Comparison of ENCODE assay signal across 16 cellular contexts in genomic region chr7:80087051-80087767, GRCh38. TPM values are rescaled to one million over a fixed set of nuclear protein-coding genes. Genes with fewer than 3 reads are reported as not detected.
DNase-seq lines count a peak whose midpoint lies in the region; ATAC-seq and TF ChIP-seq lines count a peak whose summit lies in the region.
"Had no signal": no experiment of that assay in that cellular context is flagged by ENCODE, and none has a peak within 500 bp of the region (broad histone marks: within the 10 kb centered on the region; RNA-seq: fewer than 3 reads in every experiment).

No MANE protein-coding gene starts in this region.

- H3K4me2 ChIP-seq in SK-N-SH, result peak overlapping the region; percentile 17; the same call in 1 of the 2 replicates
- H3K4me2 ChIP-seq: KMS-11 had no signal

- no peak for ATAC-seq in activated CD8-positive, alpha-beta T cell treated with anti-CD3 and anti-CD28 coated beads for 36 hours
- ATAC-seq: natural killer cell had no signal

- H3K36me3 Mint-ChIP-seq in activated CD8-positive, alpha-beta T cell treated with anti-CD3 and anti-CD28 coated beads for 36 hours (ENCODE audit: low read depth), result no peaks in the 10 kb centered on the region
- H3K36me3 Mint-ChIP-seq: natural killer cell had no signal

- no peaks in the 10 kb centered on the region for H4K20me1 ChIP-seq in SK-N-SH (ENCODE audit: insufficient read depth)

- H3K9me3 Mint-ChIP-seq in activated CD8-positive, alpha-beta T cell treated with anti-CD3 and anti-CD28 coated beads for 36 hours, result no peaks in the 10 kb centered on the region
- H3K9me3 Mint-ChIP-seq: central memory CD8-positive, alpha-beta T cell; natural killer cell; T-helper 1 cell treated with Interleukin-12 subunit alpha and Interleukin-12 subunit beta and Interleukin-4 antibody, amounts not matched to agents 30 μg/mL and 1 μg/mL, for 36 hours had no signal

- H3K4me3 ChIP-seq in SK-N-SH (ENCODE audit: low read depth in 2 of 2, low read length in 1 of 2), result no peak overlapping the region

- POLR2A ChIA-PET in SK-N-SH (lab: Yijun Ruan, JAX), result no interaction called here
- POLR2A ChIA-PET in activated CD8-positive, alpha-beta T cell treated with anti-CD3 and anti-CD28 coated beads for 36 hours (lab: Charles Lee), result no interaction called here

- 0 out of 2 replicates have a peak overlapping the region, but pooled peaks have one; percentile 32 for H2AFZ ChIP-seq in SK-N-SH (ENCODE audit: low read depth)

- no peaks in the 10 kb centered on the region for H3K27me3 ChIP-seq in SK-N-SH (ENCODE audit: insufficient read depth)

- H3K79me2 ChIP-seq in SK-N-SH (ENCODE audit: insufficient read depth), result no peaks in the 10 kb centered on the region

- no peaks in the 10 kb centered on the region for H3K9me2 ChIP-seq in SK-N-SH

- H3K27ac Mint-ChIP-seq in activated CD8-positive, alpha-beta T cell treated with anti-CD3 and anti-CD28 coated beads for 36 hours, result no peak overlapping the region
- H3K27ac Mint-ChIP-seq: natural killer cell; T-helper 1 cell treated with Interleukin-12 subunit alpha and Interleukin-12 subunit beta and Interleukin-4 antibody, amounts not matched to agents 30 μg/mL and 1 μg/mL, for 36 hours had no signal

- WGBS in SK-N-SH (ENCODE audit: low lambda C conversion rate), result 85% methylated on average over 11 of the region's 11 CpGs

- peak; percentile 36 for DNase-seq in ELR (ENCODE audit: low read depth)
- no peak for DNase-seq in SK-N-SH
- DNase-seq in fibroblast of the conjunctiva (ENCODE audit: low read depth), result peak; percentile 57
- peak; percentile 48 for DNase-seq in renal cortical epithelial cell (ENCODE audit: low read depth)
- no peak for DNase-seq in stimulated activated CD4-positive, alpha-beta T cell treated with anti-CD3 and anti-CD28 coated beads, Interleukin-4, amount 100 ng/mL, for 24 hours
- no peak for DNase-seq in activated CD8-positive, alpha-beta T cell treated with anti-CD3 and anti-CD28 coated beads for 36 hours
- DNase-seq in stimulated activated CD4-positive, alpha-beta T cell treated with anti-CD3 and anti-CD28 coated beads, Interleukin-2, amount 100 ng/mL, for 24 hours, result no peak
- DNase-seq in DMS79 (lab: John Stamatoyannopoulos, UW), result no peak
- DNase-seq: activated CD4-positive, alpha-beta T cell treated with anti-CD3 and anti-CD28 coated beads, Interleukin-2, amount 50 U/mL, for 1 hour; activated gamma-delta T cell; natural killer cell; NCI-H2029 had no signal

- no peaks in the 10 kb centered on the region for H3K36me3 ChIP-seq in SK-N-SH (replicated peaks in 1 of 2; ENCODE audit: control insufficient read depth in 1 of 2, insufficient read depth in 2 of 2, low read length in 1 of 2)

- H3K4me1 Mint-ChIP-seq in activated CD8-positive, alpha-beta T cell treated with anti-CD3 and anti-CD28 coated beads for 36 hours (ENCODE audit: low read depth), result no peaks in the 10 kb centered on the region
- H3K4me1 Mint-ChIP-seq: central memory CD8-positive, alpha-beta T cell; natural killer cell had no signal

- H3K9ac ChIP-seq in SK-N-SH, result no peak overlapping the region
- H3K9ac ChIP-seq: KMS-11 had no signal

- no peak overlapping the region for H3K4me3 Mint-ChIP-seq in activated CD8-positive, alpha-beta T cell treated with anti-CD3 and anti-CD28 coated beads for 36 hours
- H3K4me3 Mint-ChIP-seq: central memory CD8-positive, alpha-beta T cell; natural killer cell; T-helper 1 cell treated with Interleukin-12 subunit alpha and Interleukin-12 subunit beta and Interleukin-4 antibody, amounts not matched to agents 30 μg/mL and 1 μg/mL, for 36 hours had no signal

- no peak for TF ChIP-seq CTCF in SK-N-SH (IDR thresholded peaks at IDR 0.05)
- TF ChIP-seq CTCF in activated CD8-positive, alpha-beta T cell treated with anti-CD3 and anti-CD28 coated beads for 36 hours (IDR thresholded peaks at IDR 0.05), result no peak

- no peaks in the 10 kb centered on the region for H3F3A ChIP-seq in SK-N-SH (replicated peaks; ENCODE audit: insufficient read depth)

- H3K27ac ChIP-seq in SK-N-SH (ENCODE audit: low read depth in 2 of 2, low read length in 1 of 2), result peak overlapping the region; percentile 21 to 80; a peak in 2 of 4 replicates
- H3K27ac ChIP-seq: C4-2B, KMS-11 had no signal

- peaks cover 4 to 14% of the 10 kb centered on the region in 2 experiments; a peak in 2 of 4 replicates for H3K4me1 ChIP-seq in SK-N-SH (ENCODE audit: control insufficient read depth in 1 of 2, insufficient read depth in 2 of 2, low read depth in 1 of 2, low read length in 1 of 2)

- H3K27me3 Mint-ChIP-seq in activated CD8-positive, alpha-beta T cell treated with anti-CD3 and anti-CD28 coated beads for 36 hours, result no peaks in the 10 kb centered on the region
- H3K27me3 Mint-ChIP-seq: central memory CD8-positive, alpha-beta T cell had no signal

- no peaks in the 10 kb centered on the region for H3K9me3 ChIP-seq in SK-N-SH

- no peak for TF ChIP-seq RAD21 in SK-N-SH (IDR thresholded peaks at IDR 0.05; ENCODE audit: low read length)

- TF ChIP-seq EP300 in SK-N-SH (IDR thresholded peaks at IDR 0.05; ENCODE audit: borderline replicate concordance in 1 of 2, low read depth in 1 of 2, low read length in 1 of 2), result no peak

- intact Hi-C loops in activated CD8-positive, alpha-beta T cell treated with anti-CD3 and anti-CD28 coated beads for 36 hours (cut with micrococcal nuclease), result no loop called here

- CTCF ChIA-PET in SK-N-SH (lab: Yijun Ruan, JAX), result interaction anchor here (0.9 to 4.0 kb wide), 8 partner anchors 8 to 790 kb away, joined by 3 to 15 read pairs (median 6); partner anchors contain the start of gene GNAI1
- CTCF ChIA-PET in activated CD8-positive, alpha-beta T cell treated with anti-CD3 and anti-CD28 coated beads for 36 hours (lab: Charles Lee), result interaction anchor here (0.5 to 3.5 kb wide), 2 partner anchors 12 to 27 kb away, joined by 3 to 14 read pairs; no protein-coding TSS in a partner anchor

TF ChIP-seq in SK-N-SH, 30 proteins besides CTCF, POLR2A, EP300 and RAD21 (continues in another document):
- no peak for TF ChIP-seq FOSL2 (IDR thresholded peaks at IDR 0.05; ENCODE audit: borderline replicate concordance, low read depth)
- TF ChIP-seq NFIC (IDR thresholded peaks at IDR 0.05; ENCODE audit: borderline replicate concordance), result peak; percentile 64; the same call in 1 of the 2 replicates
- no peak for TF ChIP-seq GATA2 (CRISPR knock-in tag; IDR thresholded peaks at IDR 0.05)
- TF ChIP-seq RFX5 (IDR thresholded peaks at IDR 0.05; ENCODE audit: low read length), result no peak
- TF ChIP-seq NRF1 (IDR thresholded peaks at IDR 0.05; ENCODE audit: low read depth, low read length), result no peak
- no peak for TF ChIP-seq GABPA (IDR thresholded peaks at IDR 0.05; ENCODE audit: low read depth)
- no peak for TF ChIP-seq IRF3 (IDR thresholded peaks at IDR 0.05; ENCODE audit: low read depth, low read length)
- no peak for TF ChIP-seq PBX3 (IDR thresholded peaks at IDR 0.05)
- TF ChIP-seq SIN3A (IDR thresholded peaks at IDR 0.05; ENCODE audit: borderline replicate concordance, low read depth, low read length), result no peak
- TF ChIP-seq SMC3 (IDR thresholded peaks at IDR 0.05; ENCODE audit: low read depth, low read length), result no peak
- no peak for TF ChIP-seq YY1 (IDR thresholded peaks at IDR 0.05; ENCODE audit: low read depth)
- TF ChIP-seq FOXJ3 (CRISPR knock-in tag; IDR thresholded peaks at IDR 0.05), result no peak
- TF ChIP-seq JUND (IDR thresholded peaks at IDR 0.05), result no peak; the same call in 1 of the 2 replicates
- TF ChIP-seq USF1 (IDR thresholded peaks at IDR 0.05; ENCODE audit: borderline replicate concordance, low read depth), result no peak
- TF ChIP-seq MAX (IDR thresholded peaks at IDR 0.05; ENCODE audit: low read depth), result no peak
- TF ChIP-seq USF2 (IDR thresholded peaks at IDR 0.05; ENCODE audit: borderline replicate concordance, low read depth, low read length), result no peak

RNA-seq across cellular contexts. Expression of gene GNAI1, which starts 47.4 kb away (rescaled TPM):
- 67.4 and 69.1 TPM in 2 replicates for polyA plus RNA-seq in SK-N-SH (2012; rRNA removed)
- 81.2 and 125 TPM in 2 replicates for polyA plus RNA-seq in SK-N-SH (2012; cell fraction: cytosol; rRNA removed)
- 24.5 and 39.9 TPM in 2 replicates for polyA plus RNA-seq in SK-N-SH (2012; cell fraction: nucleus; rRNA removed)
- 38.4 and 101 TPM in 2 replicates for total RNA-seq in renal cortical epithelial cell
- total RNA-seq in activated CD8-positive, alpha-beta T cell treated with anti-CD3 and anti-CD28 coated beads for 36 hours, result 1 to 10 TPM; 1.7 to 2.8 TPM

Comparison
In these comparisons a context has a peak if more than half of its experiments do, and no peak if none do; other contexts are left out.
1. DNase-seq: peak in ELR (single experiment), fibroblast of the conjunctiva (single experiment) and renal cortical epithelial cell (single experiment); none in SK-N-SH (single experiment), stimulated activated CD4-positive, alpha-beta T cell treated with anti-CD3 and anti-CD28 coated beads, Interleukin-4, amount 100 ng/mL, for 24 hours (single experiment), activated CD8-positive, alpha-beta T cell treated with anti-CD3 and anti-CD28 coated beads for 36 hours (single experiment), stimulated activated CD4-positive, alpha-beta T cell treated with anti-CD3 and anti-CD28 coated beads, Interleukin-2, amount 100 ng/mL, for 24 hours (0 of 2) and DMS79 (single experiment).
2. RNA of gene GNAI1, which starts 47.4 kb away (total RNA-seq): 38.4 to 101 TPM in renal cortical epithelial cell; 1.7 to 2.8 TPM in activated CD8-positive, alpha-beta T cell treated with anti-CD3 and anti-CD28 coated beads for 36 hours; every median in the first group is over 10 times any median in the second.